26 cellular contexts compared by ENCODE assay signal in the genomic region with DNA sequence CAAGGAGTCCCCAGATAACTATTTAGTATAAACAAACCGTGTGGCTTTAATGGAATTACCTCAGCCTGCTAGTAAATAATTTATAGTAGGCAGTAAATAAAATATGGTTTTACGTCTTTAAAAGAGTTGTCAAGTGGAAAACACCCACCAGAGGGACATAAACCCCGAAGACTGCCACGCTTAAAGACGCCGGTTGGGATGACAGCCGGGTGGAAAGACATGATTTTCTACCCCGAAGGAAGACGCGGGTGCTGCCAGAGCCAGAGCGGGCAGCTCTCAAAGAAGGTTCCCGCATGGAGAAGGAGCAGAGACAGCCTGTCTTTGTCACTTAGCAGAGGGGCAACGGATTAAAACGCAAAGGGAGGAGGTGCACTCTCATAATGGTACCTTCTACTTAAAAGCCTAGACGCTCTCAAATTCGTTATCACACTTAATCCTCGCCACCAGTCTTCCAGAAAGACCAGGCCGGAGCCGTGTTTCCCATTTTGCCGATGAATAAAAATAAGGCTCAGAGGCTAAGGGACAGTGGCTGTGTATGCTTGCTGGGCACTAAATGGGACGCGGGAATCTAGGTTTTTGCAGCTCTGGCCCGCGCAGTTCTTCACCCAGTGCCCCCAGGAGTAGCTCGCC.
A peak's percentile ranks its signal among the peaks of the same experiment; 100 is the strongest.
DNase-seq lines count a peak whose midpoint lies in the region; ATAC-seq and TF ChIP-seq lines count a peak whose summit lies in the region.
"Had no signal": no experiment of that assay in that cellular context is flagged by ENCODE, and none has a peak within 500 bp of the region (broad histone marks: within the 10 kb centered on the region; RNA-seq: fewer than 3 reads in every experiment).

No MANE protein-coding gene starts in this region.

- H3K56ac ChIP-seq in H9 (ENCODE audit: insufficient read length, low read depth, low read length) = no peak overlapping the region

- H3K27me3 Mint-ChIP-seq in H9 (ENCODE audit: low read depth) (peaks cover 95% of the 10 kb centered on the region), endodermal cell (ENCODE audit: insufficient read depth) (peaks cover 5% of the 10 kb centered on the region), neural progenitor cell (ENCODE audit: insufficient read depth, low read depth) (peaks cover 6% of the 10 kb centered on the region)

- H3T11ph ChIP-seq in H9 (ENCODE audit: low read length) = no peak overlapping the region

- no peak overlapping the region for H3K23ac ChIP-seq in H9 (ENCODE audit: insufficient read length, low read depth, low read length)

- no peaks in the 10 kb centered on the region for H3K79me1 ChIP-seq in H9 (ENCODE audit: insufficient read depth, low read depth, low read length, poor library complexity, severe bottlenecking)

- H3K27ac Mint-ChIP-seq in H9 = no peak overlapping the region
- peak overlapping the region; percentile 84 for H3K27ac Mint-ChIP-seq in endodermal cell
- H3K27ac Mint-ChIP-seq in neural progenitor cell = peak overlapping the region; percentile 67
- H3K27ac Mint-ChIP-seq: activated CD4-positive, alpha-beta memory T cell treated with anti-CD3 and anti-CD28 coated beads, Interleukin-2, amount 10 ng/mL, durations not matched to agents 7 days and 5 days; activated naive CD8-positive, alpha-beta T cell had no signal

- no peak overlapping the region for H2BK20ac ChIP-seq in H9 (ENCODE audit: low read depth, low read length, poor library complexity, severe bottlenecking)

- H2AFZ ChIP-seq in H9 (ENCODE audit: low read length) (no peak overlapping the region), neural progenitor cell (replicated peaks) (no peak overlapping the region)

- H4K5ac ChIP-seq in H9 (ENCODE audit: insufficient read length, low read depth, low read length) = no peak overlapping the region

- H3K4me1 ChIP-seq in H9 (ENCODE audit: insufficient read depth, low read length) (peaks cover 3% of the 10 kb centered on the region; the same call in 1 of the 2 replicates), endodermal cell (ENCODE audit: control insufficient read depth, insufficient read depth, low read length) (no peaks in the 10 kb centered on the region), neural progenitor cell (peaks cover 22% of the 10 kb centered on the region)
- H3K4me1 ChIP-seq: colonic mucosa had no signal

- no peak overlapping the region for H3K4ac ChIP-seq in H9 (ENCODE audit: low read depth, low read length)

- no peaks in the 10 kb centered on the region for H3K9me3 ChIP-seq in H9 (ENCODE audit: control insufficient read depth, low read depth, low read length)
- H3K9me3 ChIP-seq in endodermal cell (ENCODE audit: control insufficient read depth, low read length) = no peaks in the 10 kb centered on the region
- no peaks in the 10 kb centered on the region for H3K9me3 ChIP-seq in neural progenitor cell (ENCODE audit: low read depth)
- H3K9me3 ChIP-seq: colonic mucosa, mucosa of descending colon, spleen, upper lobe of right lung had no signal

- no peak overlapping the region for H4K91ac ChIP-seq in H9 (ENCODE audit: insufficient read length, low read depth, low read length)

- H3K27me3 ChIP-seq in H9 (ENCODE audit: insufficient read depth, low read length) (peaks cover 32% of the 10 kb centered on the region), endodermal cell (ENCODE audit: control insufficient read depth, insufficient read depth, low read length, poor library complexity, severe bottlenecking) (no peaks in the 10 kb centered on the region), neural progenitor cell (peaks cover 61% of the 10 kb centered on the region)

- ATAC-seq in GM18511 (IDR thresholded peaks at IDR 0.05; ENCODE audit: unreplicated experiment) (no peak), GM18502 (IDR thresholded peaks at IDR 0.05; ENCODE audit: poor library complexity, unreplicated experiment) (no peak)
- ATAC-seq: mucosa of descending colon, right cardiac atrium, upper lobe of right lung had no signal

- DNase-seq in NCI-H1436 treated with DMSO at 0.1 percent for 48 hours (lab: John Stamatoyannopoulos, UW) (peak; percentile 8), NCI-H1436 (lab: John Stamatoyannopoulos, UW) (no peak), H9 (no peak), endodermal cell (peak; percentile 60), neural progenitor cell (ENCODE audit: low spot score) (peak; percentile 42), NCI-H1105 treated with DMSO at 0.1 percent for 48 hours (lab: John Stamatoyannopoulos, UW) (no peak)
- DNase-seq: activated CD4-positive, alpha-beta memory T cell treated with anti-CD3 and anti-CD28 coated beads, Interleukin-2, amount 10 ng/mL, durations not matched to agents 7 days and 5 days; aorta; colonic mucosa; effector memory CD4-positive, alpha-beta T cell; EL; head of caudate nucleus; mucosa of descending colon; NCI-H1092 treated with DMSO at 0.1 percent for 48 hours; NCI-H2107; right cardiac atrium; SIG-M5; spleen; stimulated activated CD4-positive, alpha-beta T cell treated with anti-CD3 and anti-CD28 coated beads, Interleukin-2, amount 100 ng/mL, for 48 hours; upper lobe of right lung had no signal

- H3K9me3 Mint-ChIP-seq in H9 (peaks cover 0 to 52% of the 10 kb centered on the region in 2 experiments; a peak in 2 of 5 replicates), endodermal cell (peaks cover 47% of the 10 kb centered on the region), neural progenitor cell (no peaks in the 10 kb centered on the region)
- H3K9me3 Mint-ChIP-seq: activated CD4-positive, alpha-beta memory T cell treated with anti-CD3 and anti-CD28 coated beads, Interleukin-2, amount 10 ng/mL, durations not matched to agents 7 days and 5 days had no signal

- no peak overlapping the region for H2BK5ac ChIP-seq in H9 (ENCODE audit: insufficient read length, low read length)

- H2BK15ac ChIP-seq in H9 (ENCODE audit: low read depth, low read length) = no peak overlapping the region

- no peaks in the 10 kb centered on the region for H3K79me2 ChIP-seq in H9 (ENCODE audit: insufficient read depth, low read length)
- no peaks in the 10 kb centered on the region for H3K79me2 ChIP-seq in neural progenitor cell (ENCODE audit: low read depth)

- no peak overlapping the region for H2BK12ac ChIP-seq in H9 (ENCODE audit: insufficient read length, low read depth, low read length)

- H3K23me2 ChIP-seq in H9 (ENCODE audit: insufficient read length, low read depth, low read length, poor library complexity, severe bottlenecking) = peaks cover 37% of the 10 kb centered on the region

- H2BK120ac ChIP-seq in H9 (ENCODE audit: low read depth, low read length, poor library complexity, severe bottlenecking) = no peak overlapping the region

- H3K27ac ChIP-seq in H9 (ENCODE audit: insufficient read length, low read depth, low read length) (no peak overlapping the region), endodermal cell (ENCODE audit: low read depth, low read length) (no peak overlapping the region), neural progenitor cell (no peak overlapping the region)
- H3K27ac ChIP-seq: 22Rv1, cardiac muscle cell, colonic mucosa, spleen, upper lobe of right lung had no signal

- peak overlapping the region; percentile 75 for H3K4me2 ChIP-seq in H9 (ENCODE audit: insufficient read depth, insufficient read length, low read length)
- peak overlapping the region; percentile 80 for H3K4me2 ChIP-seq in neural progenitor cell

- TF ChIP-seq CTCF in H9 (conservative IDR thresholded peaks at IDR 0.05) (no peak), endodermal cell (conservative IDR thresholded peaks at IDR 0.05) (no peak), neural progenitor cell (IDR thresholded peaks at IDR 0.05) (no peak)

- H3K36me3 Mint-ChIP-seq in H9 (ENCODE audit: insufficient read depth in 1 of 3, low read depth in 3 of 3) (no peaks in the 10 kb centered on the region; a peak in 2 of 7 replicates), endodermal cell (ENCODE audit: low read depth) (no peaks in the 10 kb centered on the region), neural progenitor cell (peaks cover 4% of the 10 kb centered on the region)

- H3K9ac ChIP-seq in H9 (ENCODE audit: extremely low read depth, insufficient read length, low read length) (no peak overlapping the region), endodermal cell (ENCODE audit: extremely low read depth, low read length, poor library complexity, severe bottlenecking) (no peak overlapping the region), neural progenitor cell (no peak overlapping the region)

- H3K36me3 ChIP-seq in endodermal cell (ENCODE audit: control insufficient read depth, insufficient read depth, low read length) = no peaks in the 10 kb centered on the region
- no peaks in the 10 kb centered on the region for H3K36me3 ChIP-seq in neural progenitor cell
- H3K36me3 ChIP-seq: cardiac muscle cell, colonic mucosa, spleen, upper lobe of right lung had no signal

- H4K20me1 ChIP-seq in H9 (ENCODE audit: control insufficient read depth, insufficient read depth, insufficient read length) (no peaks in the 10 kb centered on the region), neural progenitor cell (ENCODE audit: low read depth) (peaks cover 7% of the 10 kb centered on the region)

- peaks cover 23 to 36% of the 10 kb centered on the region in 2 experiments for H3K4me1 Mint-ChIP-seq in H9
- peaks cover 14% of the 10 kb centered on the region for H3K4me1 Mint-ChIP-seq in endodermal cell
- H3K4me1 Mint-ChIP-seq in neural progenitor cell = peaks cover 71% of the 10 kb centered on the region

- H3K4me3 ChIP-seq in endodermal cell (ENCODE audit: low read length) (peak overlapping the region; percentile 76), neural progenitor cell (peak overlapping the region; percentile 38)
- H3K4me3 ChIP-seq: cardiac muscle cell, colonic mucosa, lung, mucosa of descending colon, spleen, upper lobe of right lung had no signal

- no peak overlapping the region for H3K14ac ChIP-seq in H9 (ENCODE audit: insufficient read depth, low read length)

- peaks cover 22% of the 10 kb centered on the region for H3F3A ChIP-seq in neural progenitor cell (ENCODE audit: low read depth)

- WGBS in H9 (ENCODE audit: extremely low coverage, insufficient read length, low lambda C conversion rate) = no CpG with 5 or more reads among the region's 25 CpGs
- 0 to 1% methylated on average over 7 to 22 of the region's 25 CpGs for WGBS in endodermal cell (ENCODE audit: insufficient coverage in 1 of 2, insufficient read length in 1 of 2), 2 experiments

- H3K18ac ChIP-seq in H9 (ENCODE audit: insufficient read length, low read depth, low read length) = no peak overlapping the region

- H3K4me3 Mint-ChIP-seq in H9 = peak overlapping the region; percentile 63 to 84
- peak overlapping the region; percentile 62 for H3K4me3 Mint-ChIP-seq in endodermal cell
- H3K4me3 Mint-ChIP-seq in neural progenitor cell = peak overlapping the region; percentile 86
- H3K4me3 Mint-ChIP-seq: activated CD4-positive, alpha-beta memory T cell treated with anti-CD3 and anti-CD28 coated beads, Interleukin-2, amount 10 ng/mL, durations not matched to agents 7 days and 5 days; activated naive CD8-positive, alpha-beta T cell had no signal

- no peak overlapping the region for H2AK5ac ChIP-seq in H9 (ENCODE audit: insufficient read length, low read length)

- no peak overlapping the region for H4K8ac ChIP-seq in H9 (replicated peaks; ENCODE audit: insufficient read length, low read depth, low read length)

Comparison
In these comparisons a context has a peak if more than half of its experiments do, and no peak if none do; other contexts are left out.
1. DNase-seq: peak in NCI-H1436 treated with DMSO at 0.1 percent for 48 hours (single experiment), endodermal cell (single experiment) and neural progenitor cell (single experiment); none in NCI-H1436 (single experiment), H9 (single experiment) and NCI-H1105 treated with DMSO at 0.1 percent for 48 hours (single experiment).
2. H3K27ac Mint-ChIP-seq: peak in endodermal cell (single experiment) and neural progenitor cell (single experiment); none in H9 (0 of 3).
3. Peak in every context shown above with its lines, with median percentiles within 50 percentile points of each other: H3K4me3 Mint-ChIP-seq.